ENCODE assay signal across 1 cellular context in genomic region chr2:43648979-43649701, GRCh38.
TF ChIP-seq lines count a peak whose summit lies in the region.

No MANE protein-coding gene starts in this region.

TF ChIP-seq in A549, 52 proteins besides CTCF, POLR2A, EP300 and RAD21 (continued from another document):
- TF ChIP-seq BCL3 (IDR thresholded peaks at IDR 0.05) (no peak), HOXA7 (CRISPR knock-in tag; IDR thresholded peaks at IDR 0.05) (no peak), HMGXB4 (CRISPR knock-in tag; IDR thresholded peaks at IDR 0.05; ENCODE audit: borderline replicate concordance) (no peak), CBX8 (IDR thresholded peaks at IDR 0.05) (no peak), ZNF302 (CRISPR knock-in tag; IDR thresholded peaks at IDR 0.05) (no peak), NPAS2 (CRISPR knock-in tag; IDR thresholded peaks at IDR 0.05; ENCODE audit: borderline replicate concordance) (no peak), MAFK (IDR thresholded peaks at IDR 0.05; ENCODE audit: partially characterized antibody) (no peak), EHF (CRISPR knock-in tag; IDR thresholded peaks at IDR 0.05) (no peak)
